Comparison of ENCODE assay signal across 18 cellular contexts in genomic region chr9:134412298-134412711, GRCh38.
DNase-seq lines count a peak whose midpoint lies in the region; ATAC-seq, FAIRE-seq and TF ChIP-seq lines count a peak whose summit lies in the region.
"Had no signal": no experiment of that assay in that cellular context is flagged by ENCODE, and none has a peak within 500 bp of the region (broad histone marks: within the 10 kb centered on the region; RNA-seq: fewer than 3 reads in every experiment).

No MANE protein-coding gene starts in this region.

- H3K27me3 Mint-ChIP-seq in GM23338 (ENCODE audit: insufficient read depth, low read depth, poor library complexity), result peaks cover 5% of the 10 kb centered on the region

- no peak overlapping the region for H3K4me3 Mint-ChIP-seq in GM23338

- WGBS in A549 (ENCODE audit: missing lambda C conversion rate), result 100% methylated on average over 4 of the region's 16 CpGs

- no peak for FAIRE-seq in A549 (lab: Jason Lieb, UNC)

- no peak for TF ChIP-seq POLR2A in A549 (IDR thresholded peaks at IDR 0.05; ENCODE audit: low read length)

- H3K27ac ChIP-seq in A549 (peak overlapping the region; percentile 80 to 100; a peak in 5 of 6 replicates), GM23338 (ENCODE audit: low read depth) (no peak overlapping the region), cingulate gyrus (ENCODE audit: low read depth, low read length) (peak overlapping the region; percentile 41), neutrophil (peak overlapping the region; percentile 100)
- H3K27ac ChIP-seq: colonic mucosa had no signal

- ATAC-seq in A549 (no peak), GM23338 (peak; percentile 38)
- ATAC-seq: gastroesophageal sphincter; stimulated activated naive CD8-positive, alpha-beta T cell treated with anti-CD3 and anti-CD28 coated beads, Interleukin-15, Interleukin-2, amounts not matched to agents 100 U/mL and 50 U/mL, for 24 hours had no signal

- H3K36me3 Mint-ChIP-seq in GM23338 (ENCODE audit: low read depth), result no peaks in the 10 kb centered on the region; the same call in 2 of the 3 replicates

- POLR2A ChIA-PET in A549 (lab: Yijun Ruan, JAX), result no interaction called here

- H3K9me3 ChIP-seq in A549 (no peaks in the 10 kb centered on the region), neutrophil (no peaks in the 10 kb centered on the region)
- H3K9me3 ChIP-seq: colonic mucosa, gastroesophageal sphincter had no signal

- H3F3A ChIP-seq in GM23338 (replicated peaks; ENCODE audit: low read depth), result no peaks in the 10 kb centered on the region

- no peak for DNase-seq in A549 (ENCODE audit: low read depth in 1 of 2, low spot score in 1 of 2)
- DNase-seq in GM23338 (ENCODE audit: low spot score), result no peak
- DNase-seq in NCI-H526 treated with DMSO at 0.1 percent for 48 hours (lab: John Stamatoyannopoulos, UW), result no peak
- DNase-seq in activated gamma-delta T cell treated with Interleukin-2 at 50 U/mL for 16 hours, result no peak
- DNase-seq in NAMALWA (ENCODE audit: low spot score), result no peak
- DNase-seq in KG1 (lab: John Stamatoyannopoulos, UW), result no peak
- DNase-seq: activated CD4-positive, alpha-beta T cell treated with anti-CD3 and anti-CD28 coated beads, Interleukin-2, amount 50 U/mL, for 48 hours; activated naive CD4-positive, alpha-beta T cell treated with anti-CD3 and anti-CD28 coated beads, Interleukin-2, amount 50 U/mL, for 16 hours; colonic mucosa; EL; NCI-H1092 treated with DMSO at 0.1 percent for 48 hours; NCI-H2171 treated with DMSO at 0.1 percent for 48 hours; NK-92 treated with Interleukin-12 subunit alpha and Interleukin-12 subunit beta, amount 100 ng/mL, for 24 hours; stimulated activated naive CD8-positive, alpha-beta T cell treated with anti-CD3 and anti-CD28 coated beads, Interleukin-15, Interleukin-2, amounts not matched to agents 100 U/mL and 50 U/mL, for 24 hours had no signal

- H3K27ac Mint-ChIP-seq in GM23338, result no peak overlapping the region

- H3K9me2 ChIP-seq in GM23338 (ENCODE audit: insufficient read depth), result no peaks in the 10 kb centered on the region

- H4K20me1 ChIP-seq in GM23338 (replicated peaks; ENCODE audit: insufficient read depth), result no peaks in the 10 kb centered on the region

- H3K4me3 ChIP-seq in A549, result no peak overlapping the region
- no peak overlapping the region for H3K4me3 ChIP-seq in GM23338
- no peak overlapping the region for H3K4me3 ChIP-seq in neutrophil (ENCODE audit: low read depth in 1 of 2, low read length in 1 of 2)
- H3K4me3 ChIP-seq: colonic mucosa, gastroesophageal sphincter had no signal

- CTCF ChIA-PET in A549 (lab: Yijun Ruan, JAX), result interaction anchor here (1.1 to 3.5 kb wide), 4 partner anchors 10 to 242 kb away, joined by 3 to 20 read pairs (median 9); no protein-coding TSS in a partner anchor

- H3K4me1 ChIP-seq in A549 (peaks cover 81% of the 10 kb centered on the region), GM23338 (ENCODE audit: insufficient read depth) (no peaks in the 10 kb centered on the region), neutrophil (ENCODE audit: control insufficient read depth in 1 of 2, insufficient read depth in 1 of 2, low read depth in 1 of 2, low read length in 1 of 2) (peaks cover 56 to 57% of the 10 kb centered on the region in 2 experiments)

- H3K36me3 ChIP-seq in GM23338 (ENCODE audit: insufficient read depth), result no peaks in the 10 kb centered on the region
- H3K36me3 ChIP-seq in neutrophil, result peaks cover 87% of the 10 kb centered on the region

- H3K27me3 ChIP-seq in GM23338 (ENCODE audit: insufficient read depth) (no peaks in the 10 kb centered on the region), neutrophil (no peaks in the 10 kb centered on the region)
- H3K27me3 ChIP-seq: colonic mucosa, gastroesophageal sphincter had no signal

- TF ChIP-seq CTCF in A549 (IDR thresholded peaks at IDR 0.05) (no peak), GM23338 (conservative IDR thresholded peaks at IDR 0.05; ENCODE audit: low read depth in 2 of 2) (no peak), neutrophil (IDR thresholded peaks at IDR 0.05) (no peak)

- H2AFZ ChIP-seq in GM23338, result no peak overlapping the region

- TF ChIP-seq EP300 in A549 (IDR thresholded peaks at IDR 0.05), result no peak

- H3K4me2 ChIP-seq in A549 (peak overlapping the region; percentile 71; the same call in 1 of the 3 replicates), GM23338 (no peak overlapping the region)

- peaks cover 10% of the 10 kb centered on the region for H3K4me1 Mint-ChIP-seq in GM23338

- H3K9me3 Mint-ChIP-seq in GM23338, result no peaks in the 10 kb centered on the region
- H3K9me3 Mint-ChIP-seq: nephron had no signal

- no peaks in the 10 kb centered on the region for H3K79me2 ChIP-seq in GM23338 (replicated peaks; ENCODE audit: insufficient read depth)

- TF ChIP-seq RAD21 in A549 (conservative IDR thresholded peaks at IDR 0.05 in 1 of 2, IDR thresholded peaks at IDR 0.05 in 1 of 2), result no peak

TF ChIP-seq in A549, 52 proteins besides CTCF, POLR2A, EP300 and RAD21 (continues in another document):
- TF ChIP-seq ZNF302 (CRISPR knock-in tag; IDR thresholded peaks at IDR 0.05), result no peak
- TF ChIP-seq, protein P1, sequence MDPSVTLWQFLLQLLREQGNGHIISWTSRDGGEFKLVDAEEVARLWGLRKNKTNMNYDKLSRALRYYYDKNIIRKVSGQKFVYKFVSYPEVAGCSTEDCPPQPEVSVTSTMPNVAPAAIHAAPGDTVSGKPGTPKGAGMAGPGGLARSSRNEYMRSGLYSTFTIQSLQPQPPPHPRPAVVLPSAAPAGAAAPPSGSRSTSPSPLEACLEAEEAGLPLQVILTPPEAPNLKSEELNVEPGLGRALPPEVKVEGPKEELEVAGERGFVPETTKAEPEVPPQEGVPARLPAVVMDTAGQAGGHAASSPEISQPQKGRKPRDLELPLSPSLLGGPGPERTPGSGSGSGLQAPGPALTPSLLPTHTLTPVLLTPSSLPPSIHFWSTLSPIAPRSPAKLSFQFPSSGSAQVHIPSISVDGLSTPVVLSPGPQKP (IDR thresholded peaks at IDR 0.05; ENCODE audit: low read depth, low read length), result no peak
- TF ChIP-seq KDM1A (IDR thresholded peaks at IDR 0.05; ENCODE audit: low read depth), result no peak
- TF ChIP-seq HMGXB4 (CRISPR knock-in tag; IDR thresholded peaks at IDR 0.05; ENCODE audit: borderline replicate concordance), result no peak
- TF ChIP-seq JUNB (IDR thresholded peaks at IDR 0.05), result no peak
- TF ChIP-seq NR3C1 (IDR thresholded peaks at IDR 0.05), result no peak
- no peak for TF ChIP-seq GATA3 (IDR thresholded peaks at IDR 0.05; ENCODE audit: borderline replicate concordance)
- no peak for TF ChIP-seq FOXS1 (CRISPR knock-in tag; IDR thresholded peaks at IDR 0.05)
- no peak for TF ChIP-seq JUN (IDR thresholded peaks at IDR 0.05)
- no peak for TF ChIP-seq HES2 (IDR thresholded peaks at IDR 0.05)

TF ChIP-seq in GM23338, 12 proteins besides CTCF, POLR2A, EP300 and RAD21 (continues in another document):
- TF ChIP-seq NANOG (IDR thresholded peaks at IDR 0.05; ENCODE audit: borderline replicate concordance) (no peak), REST (IDR thresholded peaks at IDR 0.05; ENCODE audit: unreplicated experiment) (no peak), ZNF331 (CRISPR knock-in tag; IDR thresholded peaks at IDR 0.05; ENCODE audit: low read depth) (no peak), EZH2phosphoT487 (IDR thresholded peaks at IDR 0.05; ENCODE audit: unreplicated experiment) (no peak), JUNB (IDR thresholded peaks at IDR 0.05; ENCODE audit: unreplicated experiment) (no peak), ETS1 (IDR thresholded peaks at IDR 0.05) (no peak), CREB1 (CRISPR knock-in tag; IDR thresholded peaks at IDR 0.05; ENCODE audit: low read depth) (no peak), EZH2 (IDR thresholded peaks at IDR 0.05; ENCODE audit: low read depth, unreplicated experiment) (no peak), STAT1 (IDR thresholded peaks at IDR 0.05; ENCODE audit: unreplicated experiment) (no peak), POLR2AphosphoS5 (IDR thresholded peaks at IDR 0.05; ENCODE audit: low read depth) (no peak)
